8 cellular contexts compared by ENCODE assay signal in the genomic region with DNA sequence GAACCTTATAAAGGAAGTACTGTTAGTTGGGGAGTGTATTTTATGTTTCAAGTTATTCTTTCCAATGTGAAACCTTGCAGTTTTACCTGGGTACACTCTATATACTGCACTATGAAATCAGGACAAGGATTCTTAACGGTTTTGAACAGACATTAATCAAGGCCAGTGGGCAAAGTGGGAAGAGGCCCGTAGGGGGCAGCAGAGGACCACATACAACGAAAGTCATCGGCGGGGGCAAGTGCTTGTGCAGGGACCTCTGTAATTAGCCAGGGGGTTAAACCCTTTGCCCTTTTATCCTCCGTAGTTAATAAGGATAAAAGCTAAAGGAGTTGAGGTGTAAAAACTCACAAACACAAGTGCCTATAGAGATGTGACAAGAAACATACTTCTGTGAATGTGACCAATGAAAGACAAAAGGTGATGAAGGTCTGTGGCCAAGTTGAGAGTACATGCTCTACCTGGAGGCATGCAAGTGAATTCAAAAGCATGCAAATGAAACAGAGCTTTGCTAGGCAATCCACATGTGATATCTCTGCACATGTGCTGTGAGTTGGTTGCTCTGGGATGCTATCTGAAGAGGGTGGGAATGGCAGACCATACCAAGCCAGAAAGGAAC.
DNase-seq lines count a peak whose midpoint lies in the region; ATAC-seq and TF ChIP-seq lines count a peak whose summit lies in the region.

No MANE protein-coding gene starts in this region.

- H2BK5ac ChIP-seq in mesendoderm (ENCODE audit: low read length), result no peak overlapping the region

- H2BK120ac ChIP-seq in mesendoderm (ENCODE audit: low read depth, low read length), result no peak overlapping the region

- no peak overlapping the region for H3K18ac ChIP-seq in mesendoderm (ENCODE audit: low read length)

- no peak overlapping the region for H4K5ac ChIP-seq in mesendoderm (ENCODE audit: low read length)

- no peaks in the 10 kb centered on the region for H3K79me1 ChIP-seq in mesendoderm (ENCODE audit: low read length)

- no peak overlapping the region for H2BK15ac ChIP-seq in mesendoderm (replicated peaks; ENCODE audit: low read depth)

- H3K23ac ChIP-seq in mesendoderm (ENCODE audit: low read length), result no peak overlapping the region

- H3K27me3 ChIP-seq in mesendoderm (ENCODE audit: insufficient read depth, low read length, poor library complexity), result no peaks in the 10 kb centered on the region

- no peak overlapping the region for H3K56ac ChIP-seq in mesendoderm (ENCODE audit: low read length)

- no peak overlapping the region for H3K4ac ChIP-seq in mesendoderm (ENCODE audit: low read depth, low read length)

- no peak overlapping the region for H3K9ac ChIP-seq in mesendoderm (ENCODE audit: low read length)

- no peaks in the 10 kb centered on the region for H3K36me3 ChIP-seq in mesendoderm (ENCODE audit: control insufficient read depth, insufficient read depth, low read length)

- ATAC-seq in GM18502 (IDR thresholded peaks at IDR 0.05; ENCODE audit: poor library complexity, unreplicated experiment), result peak; percentile 94
- ATAC-seq in HG02852 (IDR thresholded peaks at IDR 0.05; ENCODE audit: unreplicated experiment), result peak; percentile 88

- H4K8ac ChIP-seq in mesendoderm (ENCODE audit: low read depth, low read length), result no peak overlapping the region

- no peaks in the 10 kb centered on the region for H3K4me1 ChIP-seq in mesendoderm (ENCODE audit: control insufficient read depth, low read depth, low read length)

- H3K4me3 ChIP-seq in mesendoderm (ENCODE audit: low read length), result no peak overlapping the region

- no CpG with 5 or more reads among the region's 6 CpGs for WGBS in mesendoderm (ENCODE audit: extremely low coverage, insufficient coverage, low lambda C conversion rate)

- peak; percentile 93 for TF ChIP-seq CTCF in 22Rv1 (IDR thresholded peaks at IDR 0.05)

- no peak overlapping the region for H3K4me2 ChIP-seq in mesendoderm (ENCODE audit: low read length)

- no peaks in the 10 kb centered on the region for H3K79me2 ChIP-seq in mesendoderm (ENCODE audit: control insufficient read depth, insufficient read depth, low read length)

- no peak overlapping the region for H2AK5ac ChIP-seq in mesendoderm (ENCODE audit: low read length)

- DNase-seq in NCI-H2029 treated with DMSO at 0.1 percent for 48 hours (lab: John Stamatoyannopoulos, UW), result peak; percentile 63
- peak; percentile 11 to 38 for DNase-seq in activated CD4-positive, alpha-beta T cell treated with anti-CD3 and anti-CD28 coated beads for 4 hours
- DNase-seq in effector CD8-positive, alpha-beta T cell (lab: John Stamatoyannopoulos, UW), result peak; percentile 11
- DNase-seq in mesendoderm, result peak; percentile 70
- peak; percentile 18 to 25 for DNase-seq in stimulated activated CD8-positive, alpha-beta memory T cell treated with anti-CD3 and anti-CD28 coated beads, Interleukin-7, amount 100 ng/mL, for 48 hours (ENCODE audit: extremely low read depth in 1 of 2, low read depth in 1 of 2)

- H3K27ac ChIP-seq in 22Rv1, result no peak overlapping the region
- H3K27ac ChIP-seq in mesendoderm (ENCODE audit: low read depth, low read length), result no peak overlapping the region

Comparison
In these comparisons a context has a peak if more than half of its experiments do, and no peak if none do; other contexts are left out.
1. DNase-seq: peak in every context shown above with its lines; median percentile 70 in mesendoderm; 63 in NCI-H2029 treated with DMSO at 0.1 percent for 48 hours; 24 in activated CD4-positive, alpha-beta T cell treated with anti-CD3 and anti-CD28 coated beads for 4 hours; 22 in stimulated activated CD8-positive, alpha-beta memory T cell treated with anti-CD3 and anti-CD28 coated beads, Interleukin-7, amount 100 ng/mL, for 48 hours; 11 in effector CD8-positive, alpha-beta T cell.